17 cellular contexts compared by ENCODE assay signal in the genomic region with DNA sequence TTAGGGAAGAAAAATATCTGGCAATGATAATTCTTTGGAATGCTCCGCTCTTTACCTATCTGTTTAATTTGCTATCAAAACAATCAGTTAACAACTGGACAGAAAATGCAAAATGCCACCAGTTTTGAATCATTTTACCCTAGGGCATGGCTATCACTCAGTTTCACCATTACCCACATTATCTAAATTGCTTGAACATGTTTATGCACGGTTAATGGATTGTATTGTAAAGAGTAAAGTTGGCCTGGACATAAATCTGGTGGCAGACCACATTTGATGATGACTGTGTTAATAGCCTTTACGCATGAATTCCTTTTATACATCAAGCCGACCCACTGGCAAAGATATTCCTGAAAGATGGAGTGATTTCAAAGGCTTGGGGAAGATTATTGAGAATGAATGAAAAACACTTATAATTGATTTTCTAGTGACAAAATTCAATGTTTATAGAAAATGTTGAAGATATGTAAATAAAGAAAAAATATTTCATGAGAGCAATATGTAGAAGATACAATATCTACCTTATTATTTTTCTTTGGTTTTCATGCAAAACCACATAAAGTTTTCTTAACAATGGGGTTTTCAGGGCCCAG.
DNase-seq lines count a peak whose midpoint lies in the region; FAIRE-seq and TF ChIP-seq lines count a peak whose summit lies in the region.
"Had no signal": no experiment of that assay in that cellular context is flagged by ENCODE, and none has a peak within 500 bp of the region (broad histone marks: within the 10 kb centered on the region; RNA-seq: fewer than 3 reads in every experiment).

No MANE protein-coding gene starts in this region.

- no peak for TF ChIP-seq POLR2A in H54 (IDR thresholded peaks at IDR 0.05; ENCODE audit: low read depth, low read length)

- no peak for FAIRE-seq in H54 (lab: Jason Lieb, UNC)
- FAIRE-seq: G401.6 had no signal

- DNase-seq in M059J (ENCODE audit: low read depth) (peak; percentile 80), NCI-H146 treated with DMSO at 0.1 percent for 48 hours (lab: John Stamatoyannopoulos, UW; ENCODE audit: unreplicated experiment) (peak; percentile 97), NCI-H748 treated with DMSO at 0.1 percent for 48 hours (lab: John Stamatoyannopoulos, UW) (peak; percentile 79), retina (peak; percentile 19), DMS79 (lab: John Stamatoyannopoulos, UW) (no peak), Ammon's horn (ENCODE audit: low spot score) (no peak), H54 (ENCODE audit: insufficient read length, low spot score) (no peak)
- DNase-seq: ACHN; AML-193; DMS 273 treated with DMSO at 0.1 percent for 48 hours; Kasumi-1; NCI-H2107; NCI-H226; NCI-H524 treated with DMSO at 0.1 percent for 48 hours; NK-92 treated with Interleukin-12 subunit alpha and Interleukin-12 subunit beta, amount 100 ng/mL, for 24 hours; Peyer's patch had no signal

Comparison
In these comparisons a context has a peak if more than half of its experiments do, and no peak if none do; other contexts are left out.
1. DNase-seq: peak in M059J (single experiment), NCI-H146 treated with DMSO at 0.1 percent for 48 hours (single experiment), NCI-H748 treated with DMSO at 0.1 percent for 48 hours (single experiment) and retina (single experiment); none in DMS79 (single experiment), Ammon's horn (single experiment) and H54 (single experiment).